Comparison of ENCODE assay signal across 13 cellular contexts in the genomic region with DNA sequence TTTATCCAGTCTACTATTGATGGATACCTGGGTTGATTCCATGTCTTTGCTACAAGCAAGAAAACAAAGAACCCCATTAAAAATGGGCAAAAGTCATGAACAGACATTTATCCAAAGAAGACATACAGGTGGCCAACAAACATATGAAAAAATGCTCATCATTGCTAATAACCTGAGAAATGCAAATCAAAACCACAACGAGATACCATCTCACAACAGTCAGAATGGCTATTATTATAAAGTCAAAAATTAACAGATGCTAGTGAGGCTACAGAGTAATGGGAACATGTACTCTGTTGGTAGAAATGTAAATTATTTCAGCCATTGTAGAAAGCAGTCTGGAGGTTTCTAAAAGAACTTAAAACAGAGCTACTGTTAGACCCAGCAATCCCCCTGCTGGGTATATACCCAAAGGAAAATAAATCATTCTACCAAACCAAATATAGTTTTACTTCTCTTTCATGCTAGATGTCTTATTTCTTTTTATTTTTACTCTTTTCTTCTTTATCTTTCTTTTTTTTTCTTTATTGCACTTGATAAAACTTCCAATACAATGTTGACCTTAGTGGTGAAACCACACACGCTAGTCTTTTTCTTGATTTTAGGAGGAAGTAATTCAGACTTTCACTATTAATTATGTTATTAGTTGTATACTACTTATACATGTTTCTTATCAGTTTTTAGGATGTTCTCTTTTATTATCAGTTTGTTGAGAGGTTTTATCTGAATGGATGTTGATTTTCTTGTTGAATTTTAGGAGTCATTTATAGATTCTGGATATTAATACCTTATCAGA. TPM values are rescaled to one million over a fixed set of nuclear protein-coding genes. Genes with fewer than 3 reads are reported as not detected.
DNase-seq lines count a peak whose midpoint lies in the region; ATAC-seq and FAIRE-seq lines count a peak whose summit lies in the region.
"Had no signal": no experiment of that assay in that cellular context is flagged by ENCODE, and none has a peak within 500 bp of the region (broad histone marks: within the 10 kb centered on the region; RNA-seq: fewer than 3 reads in every experiment).

No MANE protein-coding gene starts in this region.

- no peaks in the 10 kb centered on the region for H3K27me3 Mint-ChIP-seq in activated T-helper 17 cell treated with anti-CD3 and anti-CD28 coated beads, Interleukin-2, amount 50 U/mL, for 72 hours

- peaks cover 10% of the 10 kb centered on the region for H3K4me1 Mint-ChIP-seq in activated T-helper 17 cell treated with anti-CD3 and anti-CD28 coated beads, Interleukin-2, amount 50 U/mL, for 72 hours

- H3K9me3 Mint-ChIP-seq in activated T-helper 17 cell treated with anti-CD3 and anti-CD28 coated beads, Interleukin-2, amount 50 U/mL, for 72 hours: no peaks in the 10 kb centered on the region

- peaks cover 94% of the 10 kb centered on the region for H3K36me3 Mint-ChIP-seq in activated T-helper 17 cell treated with anti-CD3 and anti-CD28 coated beads, Interleukin-2, amount 50 U/mL, for 72 hours (ENCODE audit: low read depth)

- peak; percentile 80 for FAIRE-seq in GM18507 (lab: Jason Lieb, UNC)

- peak; percentile 75 for ATAC-seq in GM19463 (IDR thresholded peaks at IDR 0.05; ENCODE audit: unreplicated experiment)
- ATAC-seq in HG03025 (IDR thresholded peaks at IDR 0.05; ENCODE audit: low FRiP score, unreplicated experiment): peak; percentile 73
- ATAC-seq in activated T-helper 17 cell treated with anti-CD3 and anti-CD28 coated beads, Interleukin-2, amount 50 U/mL, for 72 hours (replicated peaks): peak; percentile 31
- ATAC-seq: right cardiac atrium had no signal

- peak overlapping the region; percentile 39 for H3K27ac Mint-ChIP-seq in activated T-helper 17 cell treated with anti-CD3 and anti-CD28 coated beads, Interleukin-2, amount 50 U/mL, for 72 hours

- DNase-seq in GM18507 (ENCODE audit: extremely low spot score, insufficient read length, low read depth) (no peak), HPDE6-E6E7 (ENCODE audit: extremely low spot score) (no peak), iPS-NIHi7 (ENCODE audit: extremely low spot score) (no peak), NCI-H774 (lab: John Stamatoyannopoulos, UW) (no peak)
- no peak for DNase-seq in stimulated activated CD4-positive, alpha-beta T cell treated with anti-CD3 and anti-CD28 coated beads, Interleukin-4, amount 100 ng/mL, for 24 hours
- DNase-seq: activated CD4-positive, alpha-beta T cell treated with anti-CD3 and anti-CD28 coated beads, Interleukin-2, amount 50 U/mL, for 1 hour; amygdala; mesendoderm; MM.1S; right cardiac atrium had no signal

- H3K4me3 Mint-ChIP-seq in activated T-helper 17 cell treated with anti-CD3 and anti-CD28 coated beads, Interleukin-2, amount 50 U/mL, for 72 hours: peak overlapping the region; percentile 16

RNA-seq across cellular contexts. Expression of gene TRIM22, which starts 14.3 kb away (rescaled TPM):
- total RNA-seq in activated T-helper 17 cell treated with anti-CD3 and anti-CD28 coated beads, Interleukin-2, amount 50 U/mL, for 72 hours: 100 to 1,000 TPM in 1 of 2 donors, 10 to 100 TPM in 1; 91.0 to 159 TPM

RNA-seq across cellular contexts. Expression of gene TRIM5, which starts 19.1 kb away (rescaled TPM):
- 10 to 100 TPM; 11.4 to 18.8 TPM for total RNA-seq in activated T-helper 17 cell treated with anti-CD3 and anti-CD28 coated beads, Interleukin-2, amount 50 U/mL, for 72 hours

RNA-seq across cellular contexts. Expression of gene OR56B1, which starts 32.3 kb away (rescaled TPM):
- under 1 TPM in 1 of 2 donors, not detected in 1; 0.29 TPM for total RNA-seq in activated T-helper 17 cell treated with anti-CD3 and anti-CD28 coated beads, Interleukin-2, amount 50 U/mL, for 72 hours
- total RNA-seq: right cardiac atrium had no signal

RNA-seq across cellular contexts. Expression of gene OR52N4, which starts 50.1 kb away (rescaled TPM):
- 1 to 10 TPM in 1 of 2 donors, under 1 TPM in 1; 0.26 to 1.8 TPM for total RNA-seq in activated T-helper 17 cell treated with anti-CD3 and anti-CD28 coated beads, Interleukin-2, amount 50 U/mL, for 72 hours
- total RNA-seq: right cardiac atrium had no signal
